Comparison of ENCODE assay signal across 1 cellular context in the genomic region with DNA sequence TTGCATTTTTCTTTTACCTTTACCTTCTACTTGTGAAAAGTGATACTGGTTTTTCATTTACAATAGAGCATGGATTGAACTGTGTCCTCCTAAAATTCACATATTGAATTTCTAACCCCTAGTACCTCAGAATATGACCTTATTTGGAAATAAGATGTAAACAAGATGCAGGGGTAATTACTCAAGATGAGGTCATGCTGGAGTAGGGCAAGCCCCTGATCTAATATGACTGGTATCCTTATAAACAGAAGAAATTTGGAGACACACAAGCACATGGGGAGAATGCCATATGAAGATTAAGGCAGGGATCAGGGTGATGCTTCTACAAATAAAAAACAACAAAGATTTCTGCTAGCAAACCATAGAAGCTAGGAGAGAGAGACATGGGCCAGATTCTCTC.
TF ChIP-seq lines count a peak whose summit lies in the region.

No MANE protein-coding gene starts in this region.

TF ChIP-seq in IMR-90, 13 proteins besides CTCF, POLR2A, EP300 and RAD21:
- TF ChIP-seq, protein P1, sequence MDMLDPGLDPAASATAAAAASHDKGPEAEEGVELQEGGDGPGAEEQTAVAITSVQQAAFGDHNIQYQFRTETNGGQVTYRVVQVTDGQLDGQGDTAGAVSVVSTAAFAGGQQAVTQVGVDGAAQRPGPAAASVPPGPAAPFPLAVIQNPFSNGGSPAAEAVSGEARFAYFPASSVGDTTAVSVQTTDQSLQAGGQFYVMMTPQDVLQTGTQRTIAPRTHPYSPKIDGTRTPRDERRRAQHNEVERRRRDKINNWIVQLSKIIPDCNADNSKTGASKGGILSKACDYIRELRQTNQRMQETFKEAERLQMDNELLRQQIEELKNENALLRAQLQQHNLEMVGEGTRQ (IDR thresholded peaks at IDR 0.05; ENCODE audit: low read depth, low read length), result no peak
- TF ChIP-seq, protein P2, sequence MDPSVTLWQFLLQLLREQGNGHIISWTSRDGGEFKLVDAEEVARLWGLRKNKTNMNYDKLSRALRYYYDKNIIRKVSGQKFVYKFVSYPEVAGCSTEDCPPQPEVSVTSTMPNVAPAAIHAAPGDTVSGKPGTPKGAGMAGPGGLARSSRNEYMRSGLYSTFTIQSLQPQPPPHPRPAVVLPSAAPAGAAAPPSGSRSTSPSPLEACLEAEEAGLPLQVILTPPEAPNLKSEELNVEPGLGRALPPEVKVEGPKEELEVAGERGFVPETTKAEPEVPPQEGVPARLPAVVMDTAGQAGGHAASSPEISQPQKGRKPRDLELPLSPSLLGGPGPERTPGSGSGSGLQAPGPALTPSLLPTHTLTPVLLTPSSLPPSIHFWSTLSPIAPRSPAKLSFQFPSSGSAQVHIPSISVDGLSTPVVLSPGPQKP (IDR thresholded peaks at IDR 0.05; ENCODE audit: borderline replicate concordance, low read depth, low read length), result no peak
- TF ChIP-seq RCOR1 (IDR thresholded peaks at IDR 0.05; ENCODE audit: insufficient replicate concordance, low read length) (no peak), MAZ (IDR thresholded peaks at IDR 0.05; ENCODE audit: borderline replicate concordance, low read depth, low read length) (no peak), SMC3 (IDR thresholded peaks at IDR 0.05; ENCODE audit: low read depth, low read length) (no peak), BHLHE40 (IDR thresholded peaks at IDR 0.05; ENCODE audit: low read depth, low read length) (no peak), MAFK (IDR thresholded peaks at IDR 0.05; ENCODE audit: low read depth, low read length) (no peak), MXI1 (IDR thresholded peaks at IDR 0.05; ENCODE audit: borderline replicate concordance, low read depth, low read length) (no peak), CHD1 (IDR thresholded peaks at IDR 0.05; ENCODE audit: low read depth, low read length) (no peak), FOS (IDR thresholded peaks at IDR 0.05; ENCODE audit: low read depth, low read length) (no peak), NFE2L2 (IDR thresholded peaks at IDR 0.05; ENCODE audit: low read depth, low read length) (no peak), CEBPB (IDR thresholded peaks at IDR 0.05; ENCODE audit: low read depth, low read length) (no peak), RFX5 (IDR thresholded peaks at IDR 0.05; ENCODE audit: low read depth, low read length) (no peak)
